In genomic region chr2:72665448-72665847, GRCh38 we compare ENCODE assay signal across 31 cellular contexts.
DNase-seq lines count a peak whose midpoint lies in the region; ATAC-seq, FAIRE-seq and TF ChIP-seq lines count a peak whose summit lies in the region.
"Had no signal": no experiment of that assay in that cellular context is flagged by ENCODE, and none has a peak within 500 bp of the region (broad histone marks: within the 10 kb centered on the region; RNA-seq: fewer than 3 reads in every experiment).

No MANE protein-coding gene starts in this region.

- CTCF ChIA-PET in HepG2 (lab: Yijun Ruan, JAX; ENCODE audit: low intra/inter-chr PET ratio, low total read pairs): no interaction called here
- CTCF ChIA-PET in A549 (lab: Yijun Ruan, JAX): interaction anchor here (1.3 kb wide), 1 partner anchor 85 kb away, joined by 4 read pairs; no protein-coding TSS in a partner anchor
- CTCF ChIA-PET in HEK293 (lab: Yijun Ruan, JAX): no interaction called here

- TF ChIP-seq CTCF in HepG2 (CRISPR knock-in tag; IDR thresholded peaks at IDR 0.05) (no peak), right lobe of liver (IDR thresholded peaks at IDR 0.05) (no peak), A549 (IDR thresholded peaks at IDR 0.05) (no peak), HEK293 (tag by site-specific recombination; IDR thresholded peaks at IDR 0.05) (no peak)

- TF ChIP-seq POLR2A in HepG2 (IDR thresholded peaks at IDR 0.05; ENCODE audit: insufficient read depth in 1 of 2, low read depth in 2 of 2, low read length in 2 of 2) (no peak), right lobe of liver (IDR thresholded peaks at IDR 0.05) (no peak), A549 (IDR thresholded peaks at IDR 0.05; ENCODE audit: low read length) (no peak)

- no peak overlapping the region for H2AFZ ChIP-seq in HepG2 (ENCODE audit: low read length)

- no peak overlapping the region for H3K9ac ChIP-seq in HepG2 (ENCODE audit: insufficient read depth, low read depth, low read length)
- H3K9ac ChIP-seq: BLaER1; BLaER1 treated with 17β-estradiol and CSF1 and Interleukin-3, amounts not matched to agents 10 nM and 100 nM had no signal

- H3K9me3 ChIP-seq in HepG2 (ENCODE audit: low read length) (peaks cover 30% of the 10 kb centered on the region), right lobe of liver (no peaks in the 10 kb centered on the region), A549 (peaks cover 50% of the 10 kb centered on the region), HEK293 (ENCODE audit: control insufficient read depth, insufficient read depth, low read depth, low read length) (no peaks in the 10 kb centered on the region; the same call in 1 of the 2 replicates)
- H3K9me3 ChIP-seq: BE2C had no signal

- DNase-seq in HepG2 (ENCODE audit: low spot score) (no peak), right lobe of liver (no peak), A549 (ENCODE audit: low read depth in 1 of 2, low spot score in 1 of 2) (no peak), G401 (ENCODE audit: low spot score) (no peak), NCI-H1092 (lab: John Stamatoyannopoulos, UW) (no peak)
- DNase-seq: 8988T; ACHN; AML-193; BE2C; C1 segment of cervical spinal cord; Caco-2; Calu3; CD4-positive, alpha-beta memory T cell; CD4-positive, alpha-beta T cell; CD4-positive, CD25-positive, alpha-beta regulatory T cell; CD8-positive, alpha-beta T cell; COR-L47; DMS 273 treated with DMSO at 0.1 percent for 48 hours; DMS153; DMS53; DMS79; DMS79 treated with DMSO at 0.1 percent for 48 hours; DND-41; EL had no signal

- H3K27me3 ChIP-seq in HepG2 (ENCODE audit: control insufficient read depth in 1 of 2, insufficient read depth in 2 of 2, low read length in 2 of 2) (no peaks in the 10 kb centered on the region), right lobe of liver (no peaks in the 10 kb centered on the region)
- H3K27me3 ChIP-seq: BE2C; BLaER1; BLaER1 treated with 17β-estradiol and CSF1 and Interleukin-3, amounts not matched to agents 10 nM and 100 nM had no signal

- H3K27ac ChIP-seq in HepG2 (ENCODE audit: extremely low read length, insufficient read depth, low read length) (no peak overlapping the region), right lobe of liver (no peak overlapping the region), A549 (no peak overlapping the region), HEK293 (ENCODE audit: extremely low read depth, low read depth, low read length) (no peak overlapping the region)
- H3K27ac ChIP-seq: 22Rv1; BLaER1; BLaER1 treated with 17β-estradiol and CSF1 and Interleukin-3, amounts not matched to agents 10 nM and 100 nM; C4-2B had no signal

- H3K4me2 ChIP-seq in HepG2 (ENCODE audit: low read depth, low read length): no peak overlapping the region
- no peak overlapping the region for H3K4me2 ChIP-seq in A549
- H3K4me2 ChIP-seq: BLaER1; BLaER1 treated with 17β-estradiol and CSF1 and Interleukin-3, amounts not matched to agents 10 nM and 100 nM had no signal

- no peak for FAIRE-seq in HepG2 (lab: Jason Lieb, UNC)
- peak; percentile 23 for FAIRE-seq in A549 (lab: Jason Lieb, UNC)
- FAIRE-seq: A204.1, D721Med had no signal

- in situ Hi-C loops in HepG2 (cut with HindIII; ENCODE audit: extremely low pct_ligation_motif_present, low pct_unique_long_range_greater_than_20kb) (no loop called here), G401 (cut with HindIII; ENCODE audit: low sequenced_read_pairs) (no loop called here)

- no peaks in the 10 kb centered on the region for H3K36me3 ChIP-seq in HepG2 (replicated peaks in 1 of 2; ENCODE audit: control insufficient read depth in 1 of 2, insufficient read depth in 2 of 2, low read length in 2 of 2)
- no peaks in the 10 kb centered on the region for H3K36me3 ChIP-seq in right lobe of liver
- no peaks in the 10 kb centered on the region; a peak in 1 of 3 replicates for H3K36me3 ChIP-seq in HEK293 (ENCODE audit: control insufficient read depth in 2 of 2, insufficient read depth in 1 of 2, low read length in 2 of 2)
- H3K36me3 ChIP-seq: BE2C; BLaER1; BLaER1 treated with 17β-estradiol and CSF1 and Interleukin-3, amounts not matched to agents 10 nM and 100 nM had no signal

- TF ChIP-seq RAD21 in HepG2 (CRISPR knock-in tag; IDR thresholded peaks at IDR 0.05) (no peak), A549 (conservative IDR thresholded peaks at IDR 0.05 in 1 of 2, IDR thresholded peaks at IDR 0.05 in 1 of 2) (no peak)

- no peaks in the 10 kb centered on the region for H3K79me2 ChIP-seq in HepG2 (ENCODE audit: insufficient read depth, low read length)

- H3K4me1 ChIP-seq in HepG2 (ENCODE audit: insufficient read depth, low read length) (no peaks in the 10 kb centered on the region), right lobe of liver (no peaks in the 10 kb centered on the region), A549 (peaks cover 19% of the 10 kb centered on the region), HEK293 (ENCODE audit: control insufficient read depth, insufficient read depth, low read length) (no peaks in the 10 kb centered on the region)
- H3K4me1 ChIP-seq: BE2C; BLaER1; BLaER1 treated with 17β-estradiol and CSF1 and Interleukin-3, amounts not matched to agents 10 nM and 100 nM; Caco-2 had no signal

- TF ChIP-seq EP300 in HepG2 (IDR thresholded peaks at IDR 0.05; ENCODE audit: low read depth in 2 of 2, low read length in 2 of 2) (no peak), HepG2 (CRISPR knock-in tag; IDR thresholded peaks at IDR 0.05; ENCODE audit: borderline replicate concordance) (no peak), A549 (IDR thresholded peaks at IDR 0.05) (no peak)

- H3K4me3 ChIP-seq in HepG2 (replicated peaks in 1 of 3; ENCODE audit: insufficient read depth in 1 of 3, low read depth in 2 of 3, low read length in 3 of 3): no peak overlapping the region
- no peak overlapping the region for H3K4me3 ChIP-seq in right lobe of liver
- no peak overlapping the region for H3K4me3 ChIP-seq in A549
- H3K4me3 ChIP-seq in HEK293 (ENCODE audit: low read depth, low read length): no peak overlapping the region
- H3K4me3 ChIP-seq: BLaER1; BLaER1 treated with 17β-estradiol and CSF1 and Interleukin-3, amounts not matched to agents 10 nM and 100 nM had no signal

- no TSS peak for BruUV-seq in HepG2 (replicated peaks; lab: Mats Ljungman, UMichigan)

- no peak for ATAC-seq in HepG2
- ATAC-seq in right lobe of liver: no peak
- ATAC-seq in A549: no peak
- ATAC-seq: CD8-positive, alpha-beta T cell had no signal

- intact Hi-C loops in HepG2 (cut with micrococcal nuclease; ENCODE audit: unreplicated experiment): no loop called here
- intact Hi-C loops in right lobe of liver (cut with DNase I): no loop called here

- POLR2A ChIA-PET in HepG2 (lab: Yijun Ruan, JAX) (no interaction called here), A549 (lab: Yijun Ruan, JAX) (no interaction called here), HEK293 (lab: Yijun Ruan, JAX) (no interaction called here)

- no peaks in the 10 kb centered on the region for H4K20me1 ChIP-seq in HepG2 (ENCODE audit: insufficient read depth, low read length)
- H4K20me1 ChIP-seq: BLaER1; BLaER1 treated with 17β-estradiol and CSF1 and Interleukin-3, amounts not matched to agents 10 nM and 100 nM had no signal

- WGBS in HepG2 (ENCODE audit: low lambda C conversion rate): 93% methylated on average over 2 of the region's 2 CpGs
- WGBS in right lobe of liver (ENCODE audit: insufficient coverage, low coverage, low lambda C conversion rate, missing lambda C conversion rate): 96% methylated on average over 2 of the region's 2 CpGs
- 95% methylated on average over 2 of the region's 2 CpGs for WGBS in A549 (ENCODE audit: missing lambda C conversion rate)

TF ChIP-seq in HepG2, 621 proteins besides CTCF, POLR2A, EP300 and RAD21 (continues in another document):
- TF ChIP-seq ATRX (CRISPR knock-in tag; IDR thresholded peaks at IDR 0.05; ENCODE audit: borderline replicate concordance) (no peak), ZNF337 (CRISPR knock-in tag; IDR thresholded peaks at IDR 0.05; ENCODE audit: borderline replicate concordance, low read depth) (peak; percentile 99; the same call in 1 of the 2 replicates), GPN1 (CRISPR knock-in tag; IDR thresholded peaks at IDR 0.05; ENCODE audit: borderline replicate concordance) (no peak)

TF ChIP-seq in A549, 52 proteins besides CTCF, POLR2A, EP300 and RAD21:
- TF ChIP-seq ZFP36 (IDR thresholded peaks at IDR 0.05; ENCODE audit: borderline replicate concordance, partially characterized antibody): no peak
- TF ChIP-seq KDM1A (IDR thresholded peaks at IDR 0.05; ENCODE audit: low read depth): no peak
- no peak for TF ChIP-seq SMC3 (IDR thresholded peaks at IDR 0.05)
- no peak for TF ChIP-seq FOSB (CRISPR knock-in tag; IDR thresholded peaks at IDR 0.05)
- TF ChIP-seq ATOH8 (CRISPR knock-in tag; IDR thresholded peaks at IDR 0.05; ENCODE audit: low read depth): no peak
- TF ChIP-seq CBX8 (IDR thresholded peaks at IDR 0.05): no peak
- TF ChIP-seq JUNB (IDR thresholded peaks at IDR 0.05): no peak
TF ChIP-seq in A549: peak in this region for 0.

TF ChIP-seq in HEK293, 187 proteins besides CTCF, POLR2A, EP300 and RAD21:
- TF ChIP-seq ZNF362 (tag by site-specific recombination; IDR thresholded peaks at IDR 0.05) (no peak), ZNF2 (tag by site-specific recombination; IDR thresholded peaks at IDR 0.05) (no peak), SETDB1 (IDR thresholded peaks at IDR 0.05; ENCODE audit: insufficient read length, low read length) (peak; percentile 93)

Comparison
In these comparisons a context has a peak if more than half of its experiments do, and no peak if none do; other contexts are left out.
1. Of the 63 proteins assayed by ChIP-seq in both HepG2 and HEK293: peak only in HepG2: none; only in HEK293: SETDB1; in both: none; in neither: 62.